ENCODE assay signal across 24 cellular contexts in genomic region chr16:1938910-1939309, GRCh38. TPM values are rescaled to one million over a fixed set of nuclear protein-coding genes. Genes with fewer than 3 reads are reported as not detected.
DNase-seq lines count a peak whose midpoint lies in the region; ATAC-seq and TF ChIP-seq lines count a peak whose summit lies in the region.
"Had no signal": no experiment of that assay in that cellular context is flagged by ENCODE, and none has a peak within 500 bp of the region (broad histone marks: within the 10 kb centered on the region; RNA-seq: fewer than 3 reads in every experiment).

No MANE protein-coding gene starts in this region.

- TF ChIP-seq CTCF in glutamatergic neuron (IDR thresholded peaks at IDR 0.05; ENCODE audit: partially characterized antibody, unreplicated experiment): no peak
- TF ChIP-seq CTCF in osteoblast (IDR thresholded peaks at IDR 0.05; ENCODE audit: extremely low read depth, low read depth, low read length): no peak

- no peak overlapping the region for H3K27ac Mint-ChIP-seq in glutamatergic neuron (ENCODE audit: unreplicated experiment)
- H3K27ac Mint-ChIP-seq: B cell; CD8-positive, alpha-beta T cell had no signal

- DNase-seq in Right ventricle myocardium inferior (ENCODE audit: missing footprints): peak; percentile 43
- DNase-seq in left cardiac atrium: no peak
- DNase-seq in glutamatergic neuron: no peak
- DNase-seq in osteoblast (ENCODE audit: insufficient read length, low spot score, missing footprints): peak; percentile 27
- DNase-seq in H7: no peak
- DNase-seq: 8988T; Calu3; CD8-positive, alpha-beta T cell; EL; MM.1S; NCI-H1092 treated with DMSO at 0.1 percent for 48 hours; NCI-H146; NCI-H2029 treated with DMSO at 0.1 percent for 48 hours; NCI-H2171; NCI-H526; PC-9 had no signal

- peaks cover 1% of the 10 kb centered on the region for H3K27me3 Mint-ChIP-seq in glutamatergic neuron (ENCODE audit: unreplicated experiment)
- H3K27me3 Mint-ChIP-seq: B cell had no signal

- no peak overlapping the region for H3K4me2 ChIP-seq in osteoblast (ENCODE audit: insufficient read depth, low read length)
- H3K4me2 ChIP-seq: PC-9 had no signal

- H3K36me3 ChIP-seq in osteoblast (ENCODE audit: insufficient read depth, low read length) (peaks cover 14% of the 10 kb centered on the region), H7 (replicated peaks; ENCODE audit: control insufficient read depth, insufficient read depth, low read length) (peaks cover 8% of the 10 kb centered on the region)

- H3K4me3 ChIP-seq in osteoblast (ENCODE audit: insufficient read depth, low read length): no peak overlapping the region
- no peak overlapping the region for H3K4me3 ChIP-seq in H7 (ENCODE audit: insufficient read depth, low read depth, low read length)
- H3K4me3 ChIP-seq: GM12878, PC-9, SJSA1 had no signal

- no peak overlapping the region for H3K27ac ChIP-seq in osteoblast (ENCODE audit: low read depth, low read length)
- H3K27ac ChIP-seq: PC-9, SJSA1 had no signal

- no peaks in the 10 kb centered on the region for H3K79me2 ChIP-seq in osteoblast (ENCODE audit: insufficient read depth, low read length)

- H3K4me1 Mint-ChIP-seq in glutamatergic neuron (ENCODE audit: low read depth, unreplicated experiment): peaks cover 10% of the 10 kb centered on the region

- intact Hi-C loops in Right ventricle myocardium inferior (cut with DNase I): no loop called here
- intact Hi-C loops in left cardiac atrium (cut with DNase I): no loop called here

- peaks cover 3% of the 10 kb centered on the region for H3K9me3 Mint-ChIP-seq in glutamatergic neuron (ENCODE audit: unreplicated experiment)
- H3K9me3 Mint-ChIP-seq: CD8-positive, alpha-beta T cell had no signal

- peaks cover 10% of the 10 kb centered on the region for H3K4me1 ChIP-seq in osteoblast (ENCODE audit: insufficient read depth, low read length)

- ATAC-seq in Right ventricle myocardium inferior: no peak
- no peak for ATAC-seq in left cardiac atrium
- no peak for ATAC-seq in HG02938 (IDR thresholded peaks at IDR 0.05; ENCODE audit: unreplicated experiment)
- ATAC-seq in GM18858 (IDR thresholded peaks at IDR 0.05; ENCODE audit: unreplicated experiment): no peak
- ATAC-seq in GM18907 (IDR thresholded peaks at IDR 0.05; ENCODE audit: unreplicated experiment): no peak
- ATAC-seq: CD8-positive, alpha-beta T cell; GM12878 had no signal

- H3K27me3 ChIP-seq in osteoblast (ENCODE audit: insufficient read depth, low read length) (no peaks in the 10 kb centered on the region), H7 (ENCODE audit: control insufficient read depth, insufficient read depth, low read length) (peaks cover 3% of the 10 kb centered on the region; the same call in 1 of the 2 replicates)
- H3K27me3 ChIP-seq: SJSA1 had no signal

- H3K4me3 Mint-ChIP-seq in glutamatergic neuron (ENCODE audit: unreplicated experiment): peak overlapping the region; percentile 34
- H3K4me3 Mint-ChIP-seq: B cell; CD8-positive, alpha-beta T cell had no signal

- H3K9me3 ChIP-seq in osteoblast (ENCODE audit: low read depth, low read length): no peaks in the 10 kb centered on the region
- H3K9me3 ChIP-seq: SJSA1 had no signal

- no peaks in the 10 kb centered on the region for H4K20me1 ChIP-seq in osteoblast (ENCODE audit: insufficient read depth, low read length)

- H2AFZ ChIP-seq in osteoblast (ENCODE audit: low read length): no peak overlapping the region
- H2AFZ ChIP-seq: PC-9 had no signal

- H3K36me3 Mint-ChIP-seq in glutamatergic neuron (ENCODE audit: unreplicated experiment): no peaks in the 10 kb centered on the region

RNA-seq across cellular contexts. Expression of gene MSRB1, which starts 4.1 kb away (rescaled TPM):
- total RNA-seq in Right ventricle myocardium inferior: 25.3 TPM
- 10 to 100 TPM; 23.6 to 30.8 TPM for total RNA-seq in left cardiac atrium
- total RNA-seq in glutamatergic neuron (ENCODE audit: unreplicated experiment): 50.9 TPM
- total RNA-seq in osteoblast: 16.2 and 18.1 TPM in 2 replicates
- total RNA-seq in H7 (2014; rRNA removed; shearing (Covaris generic)): 13.2 and 16.1 TPM in 2 replicates

RNA-seq across cellular contexts. Expression of gene RPL3L, which starts 15.6 kb away (rescaled TPM):
- total RNA-seq in Right ventricle myocardium inferior (271 TPM), left cardiac atrium (10 to 100 TPM; 33.4 to 78.2 TPM), glutamatergic neuron (ENCODE audit: unreplicated experiment) (not detected), osteoblast (not detected in 2 replicates)
- total RNA-seq in H7 (2014; rRNA removed; shearing (Covaris generic)): 0.44 TPM in 1 of 2 replicates, not detected in the other
- total RNA-seq: B cell; Calu3; CD8-positive, alpha-beta T cell; GM12878; H4; LHCN-M2; SJSA1 had no signal

RNA-seq across cellular contexts. Expression of gene NDUFB10, which starts 20.4 kb away (rescaled TPM):
- total RNA-seq in Right ventricle myocardium inferior (737 TPM), left cardiac atrium (100 to 1,000 TPM; 411 to 435 TPM), glutamatergic neuron (ENCODE audit: unreplicated experiment) (302 TPM), osteoblast (82.8 and 109 TPM in 2 replicates)
- total RNA-seq in H7 (2014; rRNA removed; shearing (Covaris generic)): 305 and 403 TPM in 2 replicates

RNA-seq across cellular contexts. Expression of gene HS3ST6, which starts 20.7 kb away (rescaled TPM):
- total RNA-seq in Right ventricle myocardium inferior (not detected), left cardiac atrium (not detected), glutamatergic neuron (ENCODE audit: unreplicated experiment) (7.8 TPM), osteoblast (not detected in 2 replicates)
- not detected in 2 replicates for total RNA-seq in H7 (2014; rRNA removed; shearing (Covaris generic))
- total RNA-seq: B cell; Calu3; CD8-positive, alpha-beta T cell; GM12878; H4; LHCN-M2; PC-9; SJSA1 had no signal

RNA-seq across cellular contexts. Expression of gene RPS2, which starts 25.7 kb away (rescaled TPM):
- total RNA-seq in Right ventricle myocardium inferior: 907 TPM
- 1,000 to 10,000 TPM; 1,152 to 1,209 TPM for total RNA-seq in left cardiac atrium
- 1,772 TPM for total RNA-seq in glutamatergic neuron (ENCODE audit: unreplicated experiment)
- 1,815 and 2,359 TPM in 2 replicates for total RNA-seq in osteoblast
- 4,719 and 5,018 TPM in 2 replicates for total RNA-seq in H7 (2014; rRNA removed; shearing (Covaris generic))

Comparison
In these comparisons a context has a peak if more than half of its experiments do, and no peak if none do; other contexts are left out.
1. DNase-seq: peak in Right ventricle myocardium inferior (single experiment) and osteoblast (single experiment); none in left cardiac atrium (single experiment), glutamatergic neuron (single experiment) and H7 (single experiment).
2. RNA of gene RPL3L, which starts 15.6 kb away (total RNA-seq): 271 TPM in Right ventricle myocardium inferior (single experiment) and 33.4 to 78.2 TPM in left cardiac atrium; not detected in glutamatergic neuron (single experiment), not detected in osteoblast and 0.44 TPM in H7; every median in the first group is over 10 times any median in the second.